In the genomic region with DNA sequence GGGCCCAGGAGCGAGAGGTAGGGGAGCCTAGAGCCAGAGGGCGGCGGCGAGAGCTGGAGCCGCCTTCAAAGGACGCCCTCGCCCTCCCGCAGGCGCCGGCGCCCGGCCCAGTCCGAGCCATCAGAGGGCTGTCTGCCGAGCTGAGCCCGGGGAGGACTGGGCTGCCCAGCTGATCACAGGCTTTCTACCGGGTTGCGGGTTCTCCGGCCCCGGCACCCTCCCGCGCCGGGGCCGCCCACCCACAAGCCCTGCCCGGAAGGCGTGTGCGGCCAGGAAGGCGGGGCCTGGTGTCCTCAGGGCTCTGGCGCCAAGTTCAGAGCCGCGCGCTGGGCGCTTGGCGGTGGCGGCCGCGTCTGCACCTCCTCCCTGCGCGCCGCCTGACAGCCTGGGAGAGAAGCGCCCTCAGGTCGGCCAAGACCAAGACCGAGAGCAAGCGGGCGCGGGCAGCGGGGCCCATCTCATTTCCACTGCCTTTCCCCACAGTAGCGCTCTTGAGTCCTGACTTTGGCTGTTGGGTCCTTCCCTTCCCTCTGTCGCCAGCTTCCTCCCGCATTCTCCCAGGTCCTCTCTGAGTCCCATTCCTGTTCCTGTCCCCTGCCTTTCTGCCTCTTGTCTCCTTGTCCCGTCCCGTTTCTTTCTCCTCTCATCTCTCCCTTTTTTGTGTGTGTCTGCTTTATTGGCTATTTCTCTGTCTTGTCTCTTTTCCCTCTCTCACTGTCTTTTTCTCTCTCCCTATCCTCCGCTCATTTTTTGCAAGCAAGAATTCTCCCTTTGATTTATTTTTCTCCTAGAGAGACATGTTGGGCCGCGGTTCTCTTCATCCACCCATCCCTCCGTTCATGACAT, we compare ENCODE assay signal across 8 cellular contexts.
DNase-seq lines count a peak whose midpoint lies in the region; ATAC-seq, FAIRE-seq and TF ChIP-seq lines count a peak whose summit lies in the region.

No MANE protein-coding gene starts in this region.

- H2BK5ac ChIP-seq in H1 (ENCODE audit: low read depth, low read length): no peak overlapping the region; the same call in 1 of the 2 replicates

- H3K4me1 Mint-ChIP-seq in activated CD4-positive, alpha-beta T cell treated with anti-CD3 and anti-CD28 coated beads, Interleukin-2, amount 10 ng/mL, durations not matched to agents 24 days and 14 days: peaks cover 14% of the 10 kb centered on the region

- no peaks in the 10 kb centered on the region for H3K9me3 Mint-ChIP-seq in activated CD4-positive, alpha-beta T cell treated with anti-CD3 and anti-CD28 coated beads, Interleukin-2, amount 10 ng/mL, durations not matched to agents 24 days and 14 days

- no peak overlapping the region for H4K5ac ChIP-seq in H1 (ENCODE audit: insufficient read length, low read depth, low read length)

- DNase-seq in NCI-H446 (lab: John Stamatoyannopoulos, UW): peak; percentile 0 to 9
- no peak for DNase-seq in NCI-H446 treated with DMSO at 0.1 percent for 48 hours (lab: John Stamatoyannopoulos, UW)
- peak; percentile 48 for DNase-seq in MV-4-11 (lab: John Stamatoyannopoulos, UW)
- DNase-seq in activated CD4-positive, alpha-beta T cell treated with anti-CD3 and anti-CD28 coated beads, Interleukin-2, amount 10 ng/mL, durations not matched to agents 24 days and 14 days: peak; percentile 89
- peak in 1 of 2 experiments; percentile 85 for DNase-seq in H1 (ENCODE audit: low read depth in 1 of 2, low spot score in 2 of 2)
- DNase-seq in lung microvascular endothelial cell (ENCODE audit: low read depth in 2 of 2): peak; percentile 34 to 53
- peak; percentile 45 for DNase-seq in stimulated activated naive CD4-positive, alpha-beta T cell treated with Interleukin-2 at 50 U/mL for 16 hours (lab: John Stamatoyannopoulos, UW)

- H3K27ac Mint-ChIP-seq in activated CD4-positive, alpha-beta T cell treated with anti-CD3 and anti-CD28 coated beads, Interleukin-2, amount 10 ng/mL, durations not matched to agents 24 days and 14 days: peak overlapping the region; percentile 4

- 0 out of 2 replicates have a peak overlapping the region, but pooled peaks have one; percentile 81 for H2BK15ac ChIP-seq in H1 (ENCODE audit: low read length)

- CTCF ChIA-PET in H1 (lab: Charles Lee; ENCODE audit: partially characterized antibody): interaction anchor here (1.1 to 1.5 kb wide), 4 partner anchors 9 to 1274 kb away, joined by 3 to 7 read pairs (median 3); no protein-coding TSS in a partner anchor

- H3K56ac ChIP-seq in H1 (replicated peaks; ENCODE audit: insufficient read length, low read depth, low read length): no peak overlapping the region

- no peak overlapping the region for H3K27ac ChIP-seq in H1 (ENCODE audit: low read depth, low read length)

- no peak overlapping the region for H3K23ac ChIP-seq in H1 (ENCODE audit: insufficient read length)

- H3K4ac ChIP-seq in H1 (replicated peaks; ENCODE audit: insufficient read length, low read depth, low read length): no peak overlapping the region

- peak overlapping the region; percentile 92 to 100 for H3K4me2 ChIP-seq in H1 (ENCODE audit: insufficient read depth in 1 of 2, low read depth in 2 of 2, low read length in 2 of 2)

- H3K4me3 Mint-ChIP-seq in activated CD4-positive, alpha-beta T cell treated with anti-CD3 and anti-CD28 coated beads, Interleukin-2, amount 10 ng/mL, durations not matched to agents 24 days and 14 days: peak overlapping the region; percentile 82

- H3K9ac ChIP-seq in H1 (replicated peaks in 1 of 4; ENCODE audit: extremely low read depth in 1 of 4, low read depth in 3 of 4, low read length in 3 of 4): peak overlapping the region in 1 of 4 experiments; percentile 40; a peak in 1 of 7 replicates

- peaks cover 8% of the 10 kb centered on the region for H3K23me2 ChIP-seq in H1 (ENCODE audit: low read depth, low read length)

- H2BK20ac ChIP-seq in H1 (ENCODE audit: low read length): no peak overlapping the region

- H3K4me1 ChIP-seq in H1 (replicated peaks in 1 of 4; ENCODE audit: control insufficient read depth in 3 of 4, insufficient read depth in 4 of 4, low read length in 3 of 4): peaks cover 0 to 5% (median 1%) of the 10 kb centered on the region in 4 experiments; a peak in 3 of 7 replicates

- no peak overlapping the region for H4K91ac ChIP-seq in H1 (replicated peaks; ENCODE audit: insufficient read length, low read length)

- intact Hi-C loops in activated CD4-positive, alpha-beta T cell treated with anti-CD3 and anti-CD28 coated beads, Interleukin-2, amount 10 ng/mL, durations not matched to agents 24 days and 14 days (cut with micrococcal nuclease): loop anchor here (5.0 kb wide), 1 partner anchor 161 kb away; no protein-coding TSS in a partner anchor

- H3K27me3 Mint-ChIP-seq in activated CD4-positive, alpha-beta T cell treated with anti-CD3 and anti-CD28 coated beads, Interleukin-2, amount 10 ng/mL, durations not matched to agents 24 days and 14 days: peaks cover 21% of the 10 kb centered on the region

- H2AK5ac ChIP-seq in H1 (ENCODE audit: low read depth, low read length): no peak overlapping the region

- no peak for TF ChIP-seq RAD21 in H1 (IDR thresholded peaks at IDR 0.05 in 1 of 2, conservative IDR thresholded peaks at IDR 0.05 in 1 of 2; ENCODE audit: low read depth in 2 of 2, low read length in 2 of 2)

- no peak overlapping the region for H2BK120ac ChIP-seq in H1 (replicated peaks; ENCODE audit: low read depth, low read length)

- peak; percentile 87 for ATAC-seq in HG02610 (IDR thresholded peaks at IDR 0.05; ENCODE audit: unreplicated experiment)

- H3K14ac ChIP-seq in H1 (ENCODE audit: insufficient read length): no peak overlapping the region

- 8% methylated on average over 28 of the region's 55 CpGs; no CpG with 5 or more reads in 1 of the 2 experiments for WGBS in H1 (ENCODE audit: extremely low coverage in 1 of 2, insufficient coverage in 1 of 2, insufficient read length in 1 of 2, insufficient replicate concordance in 2 of 2, low coverage in 1 of 2, low lambda C conversion rate in 2 of 2, missing lambda C conversion rate in 1 of 2), 2 experiments

- no peaks in the 10 kb centered on the region for H4K20me1 ChIP-seq in H1 (replicated peaks in 1 of 2; ENCODE audit: control insufficient read depth in 1 of 2, insufficient read depth in 2 of 2, low read length in 2 of 2)

- TF ChIP-seq POLR2A in H1 (IDR thresholded peaks at IDR 0.05; ENCODE audit: control extremely low read depth in 1 of 2, low read depth in 2 of 2, low read length in 2 of 2): no peak

- no peak for TF ChIP-seq CTCF in H1 (IDR thresholded peaks at IDR 0.05; ENCODE audit: control extremely low read depth in 1 of 3, insufficient read depth in 1 of 3, low read depth in 1 of 3, low read length in 3 of 3)

- no peak for TF ChIP-seq EP300 in H1 (IDR thresholded peaks at IDR 0.05; ENCODE audit: borderline replicate concordance in 1 of 2, low read depth in 2 of 2, low read length in 2 of 2)

- no peaks in the 10 kb centered on the region for H3K36me3 ChIP-seq in H1 (ENCODE audit: control insufficient read depth in 2 of 4, insufficient read depth in 4 of 4, low read length in 3 of 4)

- H3K4me3 ChIP-seq in H1 (ENCODE audit: extremely low read depth in 1 of 4, insufficient read depth in 2 of 4, low read depth in 3 of 4, low read length in 4 of 4): peak overlapping the region; percentile 47 to 65 (median 59)

- POLR2A ChIA-PET in H1 (lab: Charles Lee; ENCODE audit: partially characterized antibody): no interaction called here

- no peak overlapping the region for H4K8ac ChIP-seq in H1 (ENCODE audit: extremely low read depth, insufficient read depth, low read length)

- no peak for FAIRE-seq in H1 (lab: Jason Lieb, UNC)

- peak overlapping the region; percentile 98 for H2AFZ ChIP-seq in H1 (ENCODE audit: low read length)

- no peaks in the 10 kb centered on the region for H3K79me2 ChIP-seq in H1 (ENCODE audit: control insufficient read depth in 1 of 2, insufficient read depth in 2 of 2, low read length in 2 of 2)

- H3K36me3 Mint-ChIP-seq in activated CD4-positive, alpha-beta T cell treated with anti-CD3 and anti-CD28 coated beads, Interleukin-2, amount 10 ng/mL, durations not matched to agents 24 days and 14 days (ENCODE audit: low read depth): no peaks in the 10 kb centered on the region

- H3K27me3 ChIP-seq in H1 (replicated peaks in 1 of 4; ENCODE audit: control insufficient read depth in 3 of 4, extremely low read depth in 1 of 4, insufficient read depth in 3 of 4, low read length in 3 of 4): peaks cover 7 to 33% (median 25%) of the 10 kb centered on the region in 4 experiments

- no peaks in the 10 kb centered on the region for H3K9me3 ChIP-seq in H1 (ENCODE audit: insufficient read depth in 2 of 2, low read depth in 1 of 2, low read length in 1 of 2)

- no peaks in the 10 kb centered on the region for H3K79me1 ChIP-seq in H1 (ENCODE audit: low read depth, low read length)

- peak overlapping the region; percentile 96; the same call in 1 of the 2 replicates for H2BK12ac ChIP-seq in H1 (ENCODE audit: low read depth, low read length)

- H3K18ac ChIP-seq in H1 (ENCODE audit: extremely low read depth, low read length): peak overlapping the region; percentile 48; the same call in 1 of the 2 replicates

TF ChIP-seq in H1, 55 proteins besides CTCF, POLR2A, EP300 and RAD21 (continues in another document):
- TF ChIP-seq SIN3A (conservative IDR thresholded peaks at IDR 0.05 in 1 of 2, IDR thresholded peaks at IDR 0.05 in 1 of 2; ENCODE audit: low read depth in 1 of 2, low read length in 2 of 2) (peak in 1 of 2 experiments; percentile 58; a peak in 1 of 4 replicates), KDM1A (IDR thresholded peaks at IDR 0.05; ENCODE audit: borderline replicate concordance, low read length) (no peak), KDM4A (IDR thresholded peaks at IDR 0.05; ENCODE audit: low read depth, low read length, severe bottlenecking) (peak; percentile 95), EZH2 (IDR thresholded peaks at IDR 0.05; ENCODE audit: low read depth, low read length, severe bottlenecking) (peak; percentile 60), SUZ12 (IDR thresholded peaks at IDR 0.05; ENCODE audit: low read length) (peak; percentile 64), PHF8 (conservative IDR thresholded peaks at IDR 0.05; ENCODE audit: low read depth, low read length) (no peak), CREB1 (IDR thresholded peaks at IDR 0.05) (peak; percentile 6; the same call in 1 of the 2 replicates), HDAC2 (IDR thresholded peaks at IDR 0.05; ENCODE audit: borderline replicate concordance in 1 of 2, low read depth in 2 of 2, low read length in 2 of 2) (0 out of 4 replicates have a peak, but pooled peaks of 1 of the 2 experiments have one; percentile 53), EGR1 (IDR thresholded peaks at IDR 0.05; ENCODE audit: borderline replicate concordance, low read depth, low read length) (no peak), TBP (IDR thresholded peaks at IDR 0.05; ENCODE audit: low read depth, low read length) (peak; percentile 92), TAF1 (IDR thresholded peaks at IDR 0.05; ENCODE audit: low read depth, low read length) (peak; percentile 36; the same call in 1 of the 2 replicates), JUND (IDR thresholded peaks at IDR 0.05; ENCODE audit: low read length) (no peak)
